In the genomic region with DNA sequence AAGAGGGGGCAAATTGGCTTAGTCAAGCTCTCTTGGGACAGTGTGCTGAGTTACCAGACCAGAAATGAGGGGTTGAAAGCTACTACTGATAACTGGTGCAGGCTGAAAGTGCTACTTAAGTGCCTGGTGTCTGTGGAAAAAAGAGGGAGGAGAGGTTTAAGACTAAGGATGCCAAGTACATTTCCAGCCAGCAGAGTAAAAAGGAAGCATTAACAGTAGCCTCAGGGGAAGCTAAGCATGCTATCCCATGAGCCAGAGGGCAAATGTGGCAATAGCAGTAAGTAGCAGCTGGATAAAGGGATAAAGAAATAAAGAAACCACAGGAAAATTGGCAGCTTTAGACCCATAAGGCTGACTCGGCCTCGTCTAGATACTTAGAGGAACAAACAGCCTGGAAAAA, we compare ENCODE assay signal across 11 cellular contexts.
DNase-seq lines count a peak whose midpoint lies in the region; ATAC-seq and TF ChIP-seq lines count a peak whose summit lies in the region.
"Had no signal": no experiment of that assay in that cellular context is flagged by ENCODE, and none has a peak within 500 bp of the region (broad histone marks: within the 10 kb centered on the region; RNA-seq: fewer than 3 reads in every experiment).

No MANE protein-coding gene starts in this region.

- peaks cover 7% of the 10 kb centered on the region for H3K9me3 Mint-ChIP-seq in glutamatergic neuron (ENCODE audit: unreplicated experiment)
- H3K9me3 Mint-ChIP-seq: activated T-helper 17 cell treated with anti-CD3 and anti-CD28 coated beads, Interleukin-2, amount 50 U/mL, for 72 hours had no signal

- no peak overlapping the region for H3K9ac ChIP-seq in SK-N-SH

- H3F3A ChIP-seq in SK-N-SH (replicated peaks; ENCODE audit: insufficient read depth), result peaks cover 10% of the 10 kb centered on the region

- H3K27ac ChIP-seq in right atrium auricular region (no peak overlapping the region), SK-N-SH (ENCODE audit: low read depth in 2 of 2, low read length in 1 of 2) (peak overlapping the region; percentile 15 to 41; a peak in 2 of 4 replicates), transverse colon (peak overlapping the region in 3 of 4 donors; percentile 3 to 38 (median 6))

- H3K36me3 Mint-ChIP-seq in glutamatergic neuron (ENCODE audit: unreplicated experiment), result no peaks in the 10 kb centered on the region

- TF ChIP-seq RAD21 in SK-N-SH (IDR thresholded peaks at IDR 0.05; ENCODE audit: low read length), result no peak

- no peak for TF ChIP-seq POLR2A in transverse colon (IDR thresholded peaks at IDR 0.05)

- H3K27me3 ChIP-seq in right atrium auricular region (no peaks in the 10 kb centered on the region), SK-N-SH (ENCODE audit: insufficient read depth) (no peaks in the 10 kb centered on the region), transverse colon (no peaks in the 10 kb centered on the region)

- H4K20me1 ChIP-seq in SK-N-SH (ENCODE audit: insufficient read depth), result no peaks in the 10 kb centered on the region

- H3K4me1 ChIP-seq in right atrium auricular region (peaks cover 0 to 8% of the 10 kb centered on the region in 2 donors), SK-N-SH (ENCODE audit: control insufficient read depth in 1 of 2, insufficient read depth in 2 of 2, low read depth in 1 of 2, low read length in 1 of 2) (peaks cover 3 to 6% of the 10 kb centered on the region in 2 experiments; a peak in 2 of 4 replicates), transverse colon (peaks cover 0 to 10% (median 2%) of the 10 kb centered on the region in 4 donors)

- H3K79me2 ChIP-seq in SK-N-SH (ENCODE audit: insufficient read depth), result no peaks in the 10 kb centered on the region

- 64% methylated on average over 2 of the region's 2 CpGs for WGBS in SK-N-SH (ENCODE audit: low lambda C conversion rate)
- 50 to 62% methylated on average over 2 of the region's 2 CpGs for WGBS in transverse colon (ENCODE audit: low coverage in 1 of 2), 2 donors

- H3K27me3 Mint-ChIP-seq in glutamatergic neuron (ENCODE audit: unreplicated experiment), result peaks cover 4% of the 10 kb centered on the region
- H3K27me3 Mint-ChIP-seq: activated T-helper 17 cell treated with anti-CD3 and anti-CD28 coated beads, Interleukin-2, amount 50 U/mL, for 72 hours; CD4-positive, alpha-beta memory T cell had no signal

- no peak overlapping the region for H3K4me3 ChIP-seq in right atrium auricular region
- H3K4me3 ChIP-seq in SK-N-SH (ENCODE audit: low read depth in 2 of 2, low read length in 1 of 2), result no peak overlapping the region
- no peak overlapping the region for H3K4me3 ChIP-seq in transverse colon

- DNase-seq in Right ventricle myocardium inferior (ENCODE audit: missing footprints) (no peak), right atrium auricular region (ENCODE audit: low spot score) (no peak), SK-N-SH (no peak), glutamatergic neuron (no peak), transverse colon (no peak)
- DNase-seq in activated CD8-positive, alpha-beta memory T cell treated with anti-CD3 and anti-CD28 coated beads, Interleukin-2, amount 50 U/mL, for 48 hours, result no peak
- no peak for DNase-seq in stimulated activated CD4-positive, alpha-beta T cell treated with anti-CD3 and anti-CD28 coated beads, Interleukin-15, amount 100 ng/mL, for 24 hours
- DNase-seq: CD4-positive, alpha-beta memory T cell had no signal

- H3K9me3 ChIP-seq in right atrium auricular region (no peaks in the 10 kb centered on the region), SK-N-SH (no peaks in the 10 kb centered on the region), transverse colon (no peaks in the 10 kb centered on the region)

- peak overlapping the region; percentile 44 for H3K4me3 Mint-ChIP-seq in glutamatergic neuron (ENCODE audit: unreplicated experiment)
- H3K4me3 Mint-ChIP-seq: activated T-helper 17 cell treated with anti-CD3 and anti-CD28 coated beads, Interleukin-2, amount 50 U/mL, for 72 hours; CD4-positive, alpha-beta memory T cell had no signal

- H3K4me2 ChIP-seq in SK-N-SH, result no peak overlapping the region

- H3K36me3 ChIP-seq in right atrium auricular region, result no peaks in the 10 kb centered on the region
- no peaks in the 10 kb centered on the region for H3K36me3 ChIP-seq in SK-N-SH (replicated peaks in 1 of 2; ENCODE audit: control insufficient read depth in 1 of 2, insufficient read depth in 2 of 2, low read length in 1 of 2)
- H3K36me3 ChIP-seq in transverse colon, result no peaks in the 10 kb centered on the region

- no peaks in the 10 kb centered on the region for H3K9me2 ChIP-seq in SK-N-SH

- TF ChIP-seq CTCF in right atrium auricular region (IDR thresholded peaks at IDR 0.05), result no peak
- TF ChIP-seq CTCF in SK-N-SH (IDR thresholded peaks at IDR 0.05), result no peak
- no peak for TF ChIP-seq CTCF in glutamatergic neuron (IDR thresholded peaks at IDR 0.05; ENCODE audit: partially characterized antibody, unreplicated experiment)
- TF ChIP-seq CTCF in transverse colon (IDR thresholded peaks at IDR 0.05), result no peak

- ATAC-seq in Right ventricle myocardium inferior (peak; percentile 96), HG03469 (IDR thresholded peaks at IDR 0.05; ENCODE audit: unreplicated experiment) (no peak)
- ATAC-seq: activated T-helper 17 cell treated with anti-CD3 and anti-CD28 coated beads, Interleukin-2, amount 50 U/mL, for 72 hours; HCT116 had no signal

- in situ Hi-C loops in transverse colon (cut with MboI; ENCODE audit: low pct_ligation_motif_present in 1 of 4, low pct_unique_long_range_greater_than_20kb in 1 of 4, low sequenced_read_pairs in 3 of 4), result no loop called here

- intact Hi-C loops in Right ventricle myocardium inferior (cut with DNase I) (no loop called here), transverse colon (cut with DNase I; ENCODE audit: low total_unique reads) (no loop called here)

- no peak for TF ChIP-seq EP300 in SK-N-SH (IDR thresholded peaks at IDR 0.05; ENCODE audit: borderline replicate concordance in 1 of 2, low read depth in 1 of 2, low read length in 1 of 2)
- no peak for TF ChIP-seq EP300 in transverse colon (IDR thresholded peaks at IDR 0.05; ENCODE audit: low read depth)

- CTCF ChIA-PET in SK-N-SH (lab: Yijun Ruan, JAX), result interaction anchor here (1.2 kb wide), 1 partner anchor 14 kb away, joined by 3 read pairs; no protein-coding TSS in a partner anchor

- peaks cover 16% of the 10 kb centered on the region for H3K4me1 Mint-ChIP-seq in glutamatergic neuron (ENCODE audit: low read depth, unreplicated experiment)
- H3K4me1 Mint-ChIP-seq: activated T-helper 17 cell treated with anti-CD3 and anti-CD28 coated beads, Interleukin-2, amount 50 U/mL, for 72 hours; CD4-positive, alpha-beta memory T cell had no signal

- POLR2A ChIA-PET in SK-N-SH (lab: Yijun Ruan, JAX), result no interaction called here

- H2AFZ ChIP-seq in SK-N-SH (ENCODE audit: low read depth), result 0 out of 2 replicates have a peak overlapping the region, but pooled peaks have one; percentile 3

- H3K27ac Mint-ChIP-seq in glutamatergic neuron (ENCODE audit: unreplicated experiment), result peak overlapping the region; percentile 92
- H3K27ac Mint-ChIP-seq: activated T-helper 17 cell treated with anti-CD3 and anti-CD28 coated beads, Interleukin-2, amount 50 U/mL, for 72 hours had no signal

TF ChIP-seq in SK-N-SH, 30 proteins besides CTCF, POLR2A, EP300 and RAD21 (continues in another document):
- TF ChIP-seq MXI1 (IDR thresholded peaks at IDR 0.05; ENCODE audit: low read depth, low read length) (no peak), ELF1 (IDR thresholded peaks at IDR 0.05) (no peak), YY1 (IDR thresholded peaks at IDR 0.05; ENCODE audit: low read depth) (no peak), JUND (IDR thresholded peaks at IDR 0.05) (no peak), TAF1 (IDR thresholded peaks at IDR 0.05; ENCODE audit: borderline replicate concordance, low read depth, low read length) (no peak), GATA2 (CRISPR knock-in tag; IDR thresholded peaks at IDR 0.05) (no peak), EZH2phosphoT487 (IDR thresholded peaks at IDR 0.05; ENCODE audit: borderline replicate concordance, low read depth) (no peak), RXRA (IDR thresholded peaks at IDR 0.05; ENCODE audit: borderline replicate concordance, low read depth) (no peak), NFIC (IDR thresholded peaks at IDR 0.05; ENCODE audit: borderline replicate concordance) (no peak), CHD2 (IDR thresholded peaks at IDR 0.05; ENCODE audit: low read length, partially characterized antibody) (no peak), FOXM1 (IDR thresholded peaks at IDR 0.05; ENCODE audit: low read depth) (no peak)
- TF ChIP-seq, protein P1, sequence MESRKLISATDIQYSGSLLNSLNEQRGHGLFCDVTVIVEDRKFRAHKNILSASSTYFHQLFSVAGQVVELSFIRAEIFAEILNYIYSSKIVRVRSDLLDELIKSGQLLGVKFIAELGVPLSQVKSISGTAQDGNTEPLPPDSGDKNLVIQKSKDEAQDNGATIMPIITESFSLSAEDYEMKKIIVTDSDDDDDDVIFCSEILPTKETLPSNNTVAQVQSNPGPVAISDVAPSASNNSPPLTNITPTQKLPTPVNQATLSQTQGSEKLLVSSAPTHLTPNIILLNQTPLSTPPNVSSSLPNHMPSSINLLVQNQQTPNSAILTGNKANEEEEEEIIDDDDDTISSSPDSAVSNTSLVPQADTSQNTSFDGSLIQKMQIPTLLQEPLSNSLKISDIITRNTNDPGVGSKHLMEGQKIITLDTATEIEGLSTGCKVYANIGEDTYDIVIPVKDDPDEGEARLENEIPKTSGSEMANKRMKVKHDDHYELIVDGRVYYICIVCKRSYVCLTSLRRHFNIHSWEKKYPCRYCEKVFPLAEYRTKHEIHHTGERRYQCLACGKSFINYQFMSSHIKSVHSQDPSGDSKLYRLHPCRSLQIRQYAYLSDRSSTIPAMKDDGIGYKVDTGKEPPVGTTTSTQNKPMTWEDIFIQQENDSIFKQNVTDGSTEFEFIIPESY (IDR thresholded peaks at IDR 0.05; ENCODE audit: borderline replicate concordance, low read depth), result no peak
- TF ChIP-seq, protein P2, sequence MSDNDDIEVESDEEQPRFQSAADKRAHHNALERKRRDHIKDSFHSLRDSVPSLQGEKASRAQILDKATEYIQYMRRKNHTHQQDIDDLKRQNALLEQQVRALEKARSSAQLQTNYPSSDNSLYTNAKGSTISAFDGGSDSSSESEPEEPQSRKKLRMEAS (IDR thresholded peaks at IDR 0.05; ENCODE audit: low read depth), result no peak
- TF ChIP-seq, protein P3, sequence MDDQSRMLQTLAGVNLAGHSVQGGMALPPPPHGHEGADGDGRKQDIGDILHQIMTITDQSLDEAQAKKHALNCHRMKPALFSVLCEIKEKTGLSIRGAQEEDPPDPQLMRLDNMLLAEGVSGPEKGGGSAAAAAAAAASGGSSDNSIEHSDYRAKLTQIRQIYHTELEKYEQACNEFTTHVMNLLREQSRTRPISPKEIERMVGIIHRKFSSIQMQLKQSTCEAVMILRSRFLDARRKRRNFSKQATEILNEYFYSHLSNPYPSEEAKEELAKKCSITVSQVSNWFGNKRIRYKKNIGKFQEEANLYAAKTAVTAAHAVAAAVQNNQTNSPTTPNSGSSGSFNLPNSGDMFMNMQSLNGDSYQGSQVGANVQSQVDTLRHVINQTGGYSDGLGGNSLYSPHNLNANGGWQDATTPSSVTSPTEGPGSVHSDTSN (IDR thresholded peaks at IDR 0.05), result no peak

Comparison
In these comparisons a context has a peak if more than half of its experiments do, and no peak if none do; other contexts are left out.
1. H3K27ac ChIP-seq: peak in SK-N-SH (2 of 2) and transverse colon (3 of 4); none in right atrium auricular region (0 of 2).